In the genomic region with DNA sequence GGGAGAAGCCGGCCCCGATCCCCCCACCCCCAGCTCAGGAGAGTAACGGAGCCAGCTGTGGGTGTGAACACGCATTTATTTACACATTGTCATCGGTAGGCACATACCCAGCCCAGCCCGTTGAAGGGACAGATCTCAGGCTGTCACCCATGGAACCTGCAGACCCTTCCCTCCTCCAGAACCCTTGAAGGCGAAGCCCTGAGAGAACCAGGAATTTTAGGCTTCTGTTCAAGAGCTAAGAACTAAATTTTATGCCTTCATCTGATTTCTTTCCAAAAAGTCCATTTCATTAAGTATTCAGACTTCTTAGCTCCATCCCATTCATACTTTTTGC, we compare ENCODE assay signal across 7 cellular contexts. TPM values are rescaled to one million over a fixed set of nuclear protein-coding genes. Genes with fewer than 3 reads are reported as not detected.
DNase-seq lines count a peak whose midpoint lies in the region; ATAC-seq and TF ChIP-seq lines count a peak whose summit lies in the region.

No MANE protein-coding gene starts in this region.

- CTCF ChIA-PET in Panc1 (lab: Charles Lee) = interaction anchor here (0.6 kb wide), 2 partner anchors 12 to 32 kb away, joined by 3 to 5 read pairs; no protein-coding TSS in a partner anchor

- DNase-seq in Panc1 (ENCODE audit: low read depth, low spot score) (no peak), fibroblast of mammary gland (ENCODE audit: low read depth) (no peak), superior temporal gyrus (ENCODE audit: extremely low spot score) (no peak), NCI-H345 (lab: John Stamatoyannopoulos, UW) (no peak), GOT3 (lab: John Stamatoyannopoulos, UW) (no peak)

- intact Hi-C loops in Panc1 (cut with micrococcal nuclease; ENCODE audit: unreplicated experiment) = no loop called here

- in situ Hi-C loops in Panc1 (cut with HindIII; ENCODE audit: low pct_unique_long_range_greater_than_20kb, low sequenced_read_pairs) = no loop called here

- POLR2A ChIA-PET in Panc1 (lab: Charles Lee) = interaction anchor here (0.8 to 2.1 kb wide), 4 partner anchors 10 to 33 kb away, joined by 3 to 6 read pairs (median 6); a partner anchor contains a TSS

- H3K4me1 ChIP-seq in Panc1 (ENCODE audit: control insufficient read depth, insufficient read depth, low read length) = peaks cover 24% of the 10 kb centered on the region

- H3K27ac ChIP-seq in Panc1 (ENCODE audit: low read length) = peak overlapping the region; percentile 94
- peak overlapping the region in 20 of 21 experiments; percentile 67 to 94 (median 84) for H3K27ac ChIP-seq in skin epidermis

- TF ChIP-seq CTCF in Panc1 (IDR thresholded peaks at IDR 0.05) (no peak), fibroblast of mammary gland (conservative IDR thresholded peaks at IDR 0.05; ENCODE audit: control insufficient read depth, insufficient read depth, low read depth, low read length) (no peak)

- peaks cover 6% of the 10 kb centered on the region; the same call in 1 of the 2 replicates for H3K36me3 ChIP-seq in Panc1 (ENCODE audit: control insufficient read depth, insufficient read depth, low read length)

- peak overlapping the region; percentile 91 to 98 for H3K4me3 ChIP-seq in Panc1 (ENCODE audit: low read depth in 2 of 2, low read length in 2 of 2)
- H3K4me3 ChIP-seq in fibroblast of mammary gland (ENCODE audit: control insufficient read depth, low read depth, low read length) = peak overlapping the region; percentile 94
- peak overlapping the region; percentile 80 to 98 (median 85) for H3K4me3 ChIP-seq in skin epidermis

- ATAC-seq in GM21619 (IDR thresholded peaks at IDR 0.05; ENCODE audit: unreplicated experiment) (peak; percentile 8), Panc1 (peak; percentile 31)

- no peaks in the 10 kb centered on the region for H3K27me3 ChIP-seq in Panc1 (ENCODE audit: control insufficient read depth, insufficient read depth, low read length)

- BruUV-seq in Panc1 (replicated peaks; lab: Mats Ljungman, UMichigan) = no TSS peak

- H3K9me3 ChIP-seq in Panc1 (ENCODE audit: control insufficient read depth, insufficient read depth, low read depth, low read length) = no peaks in the 10 kb centered on the region

RNA-seq across cellular contexts. Expression of a gene that starts 0.4 kb away (rescaled TPM):
- total RNA-seq in Panc1 (2021; ENCODE audit: unreplicated experiment) = 80.5 TPM
- polyA plus RNA-seq in Panc1 (2012; ENCODE audit: insufficient read length) = 89.0 TPM

RNA-seq across cellular contexts. Expression of a gene that starts 2.1 kb away (rescaled TPM):
- 29.3 TPM for total RNA-seq in Panc1 (2021; ENCODE audit: unreplicated experiment)
- 58.0 TPM for polyA plus RNA-seq in Panc1 (2012; ENCODE audit: insufficient read length)

RNA-seq across cellular contexts. Expression of a gene that starts 9.0 kb away (rescaled TPM):
- total RNA-seq in Panc1 (2021; ENCODE audit: unreplicated experiment) = 21.7 TPM
- polyA plus RNA-seq in Panc1 (2012; ENCODE audit: insufficient read length) = 14.2 TPM

RNA-seq across cellular contexts. Expression of a gene that starts 26.3 kb away (rescaled TPM):
- 28.3 TPM for total RNA-seq in Panc1 (2021; ENCODE audit: unreplicated experiment)
- 31.4 TPM for polyA plus RNA-seq in Panc1 (2012; ENCODE audit: insufficient read length)

RNA-seq across cellular contexts. Expression of a gene that starts 28.4 kb away (rescaled TPM):
- 0.15 TPM for total RNA-seq in Panc1 (2021; ENCODE audit: unreplicated experiment)
- not detected for polyA plus RNA-seq in Panc1 (2012; ENCODE audit: insufficient read length)
